ENCODE assay signal across 10 cellular contexts in genomic region chrX:132956421-132957210, GRCh38. TPM values are rescaled to one million over a fixed set of nuclear protein-coding genes. Genes with fewer than 3 reads are reported as not detected.
DNase-seq lines count a peak whose midpoint lies in the region; ATAC-seq and TF ChIP-seq lines count a peak whose summit lies in the region.
"Had no signal": no experiment of that assay in that cellular context is flagged by ENCODE, and none has a peak within 500 bp of the region (broad histone marks: within the 10 kb centered on the region; RNA-seq: fewer than 3 reads in every experiment).

No MANE protein-coding gene starts in this region.

- peaks cover 0 to 1% (median 0%) of the 10 kb centered on the region in 8 donors for H3K9me3 Mint-ChIP-seq in CD4-positive, alpha-beta memory T cell

- intact Hi-C loops in CD4-positive, alpha-beta memory T cell (cut with micrococcal nuclease), result no loop called here

- H3K27me3 Mint-ChIP-seq in CD4-positive, alpha-beta memory T cell, result peaks cover 9 to 21% of the 10 kb centered on the region in 2 donors

- no peak overlapping the region for H3K27ac Mint-ChIP-seq in CD4-positive, alpha-beta memory T cell

- no peak for TF ChIP-seq CTCF in epithelial cell of esophagus (IDR thresholded peaks at IDR 0.05; ENCODE audit: insufficient read depth, low read depth, low read length, missing control alignments)

- POLR2A ChIA-PET in CD4-positive, alpha-beta memory T cell (lab: Charles Lee; ENCODE audit: partially characterized antibody), result no interaction called here

- no peak for DNase-seq in CD4-positive, alpha-beta memory T cell
- no peak for DNase-seq in NT2/D1 (ENCODE audit: low read depth, low spot score)
- DNase-seq in epithelial cell of esophagus (ENCODE audit: low read depth), result no peak
- DNase-seq in DMS 273 (lab: John Stamatoyannopoulos, UW; ENCODE audit: unreplicated experiment), result no peak
- no peak for DNase-seq in epidermal melanocyte (ENCODE audit: insufficient read length, low spot score)
- DNase-seq: SHP77 treated with DMSO at 0.1 percent for 48 hours had no signal

- no peak overlapping the region for H3K27ac ChIP-seq in CD4-positive, alpha-beta memory T cell (ENCODE audit: low read depth, low read length)
- H3K27ac ChIP-seq: epithelial cell of prostate had no signal

- peak overlapping the region; percentile 64 for H3K9ac ChIP-seq in NT2/D1 (ENCODE audit: insufficient read length, low read depth)

- ATAC-seq in HG02938 (IDR thresholded peaks at IDR 0.05; ENCODE audit: unreplicated experiment) (no peak), HG02798 (IDR thresholded peaks at IDR 0.05; ENCODE audit: poor library complexity, unreplicated experiment) (no peak)

- CTCF ChIA-PET in CD4-positive, alpha-beta memory T cell (lab: Charles Lee; ENCODE audit: partially characterized antibody), result no interaction called here

- no peaks in the 10 kb centered on the region for H3K9me3 ChIP-seq in CD4-positive, alpha-beta memory T cell (ENCODE audit: control insufficient read depth in 1 of 2, low read length in 2 of 2)
- no peaks in the 10 kb centered on the region for H3K9me3 ChIP-seq in NT2/D1 (ENCODE audit: insufficient read depth, low read length)
- H3K9me3 ChIP-seq in neuron (ENCODE audit: low read length), result no peaks in the 10 kb centered on the region

- no peak overlapping the region for H3K4me3 ChIP-seq in CD4-positive, alpha-beta memory T cell (ENCODE audit: low read length in 2 of 2)
- H3K4me3 ChIP-seq in NT2/D1 (ENCODE audit: insufficient read length, low read depth) (peak overlapping the region; percentile 46), epithelial cell of esophagus (ENCODE audit: low read length) (peak overlapping the region; percentile 46), neuron (ENCODE audit: low read length) (peak overlapping the region; percentile 73)

- H3K4me3 Mint-ChIP-seq in CD4-positive, alpha-beta memory T cell, result peak overlapping the region; percentile 42 to 75 (median 60)

- H3K36me3 Mint-ChIP-seq in CD4-positive, alpha-beta memory T cell, result no peaks in the 10 kb centered on the region

- peaks cover 0 to 11% (median 5%) of the 10 kb centered on the region in 4 donors for H3K4me1 Mint-ChIP-seq in CD4-positive, alpha-beta memory T cell

- H2AFZ ChIP-seq in neuron (ENCODE audit: low read depth, low read length), result peak overlapping the region; percentile 69

- no peaks in the 10 kb centered on the region for H3K36me3 ChIP-seq in CD4-positive, alpha-beta memory T cell (ENCODE audit: insufficient read depth, low read length)
- no peaks in the 10 kb centered on the region for H3K36me3 ChIP-seq in NT2/D1 (ENCODE audit: insufficient read depth, insufficient read length, low read length)
- H3K36me3 ChIP-seq in neuron (ENCODE audit: insufficient read depth, low read length), result no peaks in the 10 kb centered on the region

- H3K27me3 ChIP-seq in CD4-positive, alpha-beta memory T cell (ENCODE audit: insufficient read depth, low read length), result no peaks in the 10 kb centered on the region
- peaks cover 28% of the 10 kb centered on the region for H3K27me3 ChIP-seq in NT2/D1 (ENCODE audit: insufficient read depth, insufficient read length)
- no peaks in the 10 kb centered on the region for H3K27me3 ChIP-seq in neuron (ENCODE audit: insufficient read depth, low read length)

- H3K4me1 ChIP-seq in CD4-positive, alpha-beta memory T cell (ENCODE audit: insufficient read depth, low read length), result no peaks in the 10 kb centered on the region
- H3K4me1 ChIP-seq in NT2/D1 (ENCODE audit: insufficient read depth, insufficient read length) (no peaks in the 10 kb centered on the region), neuron (ENCODE audit: insufficient read depth, low read length) (peaks cover 21% of the 10 kb centered on the region)

RNA-seq across cellular contexts. Expression of gene HS6ST2, which starts 1.8 kb away (rescaled TPM):
- not detected for total RNA-seq in CD4-positive, alpha-beta memory T cell
- polyA plus RNA-seq in CD4-positive, alpha-beta memory T cell, result not detected

Comparison
In these comparisons a context has a peak if more than half of its experiments do, and no peak if none do; other contexts are left out.
1. H3K4me3 ChIP-seq: peak in NT2/D1 (single experiment), epithelial cell of esophagus (single experiment) and neuron (single experiment); none in CD4-positive, alpha-beta memory T cell (0 of 2).